22 cellular contexts compared by ENCODE assay signal in genomic region chrX:35622601-35623000, GRCh38.
DNase-seq lines count a peak whose midpoint lies in the region; FAIRE-seq and TF ChIP-seq lines count a peak whose summit lies in the region.
"Had no signal": no experiment of that assay in that cellular context is flagged by ENCODE, and none has a peak within 500 bp of the region (broad histone marks: within the 10 kb centered on the region; RNA-seq: fewer than 3 reads in every experiment).

No MANE protein-coding gene starts in this region.

- no peak overlapping the region for H3K27ac ChIP-seq in esophagus muscularis mucosa (replicated peaks in 1 of 4)
- H3K27ac ChIP-seq: BLaER1, GM23248, HL-60 had no signal

- TF ChIP-seq CTCF in D721Med (IDR thresholded peaks at IDR 0.05; ENCODE audit: insufficient read depth, missing control alignments) (no peak), esophagus muscularis mucosa (IDR thresholded peaks at IDR 0.05) (no peak)

- H3K4me3 ChIP-seq in esophagus muscularis mucosa = no peak overlapping the region
- H3K4me3 ChIP-seq: BLaER1, GM23248, HAP-1, K562 had no signal

- in situ Hi-C loops in Caki2 (cut with HindIII; ENCODE audit: low pct_unique_long_range_greater_than_20kb, low sequenced_read_pairs) = no loop called here

- WGBS in esophagus muscularis mucosa = 84% methylated on average over 5 of the region's 5 CpGs

- H3K27me3 ChIP-seq in esophagus muscularis mucosa = no peaks in the 10 kb centered on the region

- FAIRE-seq in D721Med (lab: Jason Lieb, UNC) = peak; percentile 25
- FAIRE-seq: A204.1, G401.6, GM12891, HTR-8/SVneo, K562 had no signal

- no peak for TF ChIP-seq POLR2A in esophagus muscularis mucosa (IDR thresholded peaks at IDR 0.05; ENCODE audit: low read depth)

- H3K36me3 ChIP-seq in esophagus muscularis mucosa = no peaks in the 10 kb centered on the region
- H3K36me3 ChIP-seq: BLaER1, HAP-1 had no signal

- peak; percentile 9 for DNase-seq in Caki2 (ENCODE audit: low read depth)
- DNase-seq in D721Med (ENCODE audit: insufficient read length, low spot score) = no peak
- peak; percentile 5 for DNase-seq in OCI-M1 (lab: John Stamatoyannopoulos, UW)
- DNase-seq in mucosa of gallbladder (ENCODE audit: low spot score) = peak; percentile 17
- DNase-seq in NCI-H510A treated with DMSO at 0.1 percent for 48 hours (lab: John Stamatoyannopoulos, UW) = no peak
- no peak for DNase-seq in esophagus muscularis mucosa (ENCODE audit: extremely low spot score)
- no peak for DNase-seq in RPMI8226
- DNase-seq: AML-193; CD8-positive, alpha-beta T cell; DMS153; DND-41; EL; GM23248; IMR-90 had no signal

- TF ChIP-seq EP300 in esophagus muscularis mucosa (IDR thresholded peaks at IDR 0.05) = no peak

- H3K9me3 ChIP-seq in esophagus muscularis mucosa = no peaks in the 10 kb centered on the region
- H3K9me3 ChIP-seq: HAP-1 had no signal

- H3K4me1 ChIP-seq in esophagus muscularis mucosa = no peaks in the 10 kb centered on the region
- H3K4me1 ChIP-seq: BLaER1, HAP-1 had no signal

- intact Hi-C loops in esophagus muscularis mucosa (cut with DNase I) = no loop called here

Comparison
In these comparisons a context has a peak if more than half of its experiments do, and no peak if none do; other contexts are left out.
1. DNase-seq: peak in Caki2 (single experiment), OCI-M1 (single experiment) and mucosa of gallbladder (single experiment); none in D721Med (single experiment), NCI-H510A treated with DMSO at 0.1 percent for 48 hours (single experiment), esophagus muscularis mucosa (single experiment) and RPMI8226 (single experiment).